12 cellular contexts compared by ENCODE assay signal in genomic region chr3:8682850-8683574, GRCh38. TPM values are rescaled to one million over a fixed set of nuclear protein-coding genes. Genes with fewer than 3 reads are reported as not detected.
DNase-seq lines count a peak whose midpoint lies in the region; ATAC-seq, FAIRE-seq and TF ChIP-seq lines count a peak whose summit lies in the region.
"Not testable (repeated sequence)": the region's sequence is repeated elsewhere in the genome, so short reads cannot be mapped to it uniquely, and the experiment has no call there.
"Had no signal": no experiment of that assay in that cellular context is flagged by ENCODE, and none has a peak within 500 bp of the region (broad histone marks: within the 10 kb centered on the region; RNA-seq: fewer than 3 reads in every experiment).

No MANE protein-coding gene starts in this region.

- H4K20me1 ChIP-seq in OCI-LY1 (ENCODE audit: insufficient read depth, low read length); K562 (replicated peaks; ENCODE audit: control insufficient read depth, insufficient read depth, low read length): not testable (repeated sequence)

- not testable (repeated sequence) for H3K9me3 Mint-ChIP-seq in activated CD4-positive, alpha-beta T cell treated with anti-CD3 and anti-CD28 coated beads for 36 hours (ENCODE audit: low read depth)

- not testable (repeated sequence) for H3K9me2 ChIP-seq in OCI-LY1 (ENCODE audit: low read depth, low read length)

- H3K4me1 Mint-ChIP-seq in activated CD4-positive, alpha-beta T cell treated with anti-CD3 and anti-CD28 coated beads for 36 hours: not testable (repeated sequence)

- BruUV-seq in K562 (replicated peaks; lab: Mats Ljungman, UMichigan): not testable (repeated sequence)

- not testable (repeated sequence) for ATAC-seq in A549; activated CD4-positive, alpha-beta T cell treated with anti-CD3 and anti-CD28 coated beads for 36 hours; K562

- 0 out of 6 replicates have a peak overlapping the region, but pooled peaks of 1 of the 2 experiments have one; percentile 35 for H3K27ac ChIP-seq in A549
- not testable (repeated sequence) for H3K27ac ChIP-seq in HEK293 (ENCODE audit: extremely low read depth, low read depth, low read length); OCI-LY1 (ENCODE audit: low read depth, low read length, poor library complexity, severe bottlenecking); K562 (ENCODE audit: extremely low read depth, low read depth, low read length)

- H3K4me2 ChIP-seq in A549: peak overlapping the region; percentile 12; the same call in 1 of the 3 replicates
- H3K4me2 ChIP-seq in OCI-LY1 (ENCODE audit: low read length); K562 (ENCODE audit: insufficient read depth, low read length): not testable (repeated sequence)

- peak; percentile 68 to 69 for TF ChIP-seq RAD21 in A549 (conservative IDR thresholded peaks at IDR 0.05 in 1 of 2, IDR thresholded peaks at IDR 0.05 in 1 of 2)
- TF ChIP-seq RAD21 in K562 (CRISPR knock-in tag; conservative IDR thresholded peaks at IDR 0.05 in 1 of 2, IDR thresholded peaks at IDR 0.05 in 1 of 2): peak in 1 of 2 experiments; percentile 27; a peak in 2 of 4 replicates

- H3K4me1 ChIP-seq in A549: peaks cover 31% of the 10 kb centered on the region
- not testable (repeated sequence) for H3K4me1 ChIP-seq in HEK293 (ENCODE audit: control insufficient read depth, insufficient read depth, low read length); OCI-LY1 (ENCODE audit: insufficient read depth, low read length, severe bottlenecking); K562 (replicated peaks in 1 of 2; ENCODE audit: control insufficient read depth in 2 of 2, insufficient read depth in 2 of 2, low read length in 2 of 2)

- H3K9me1 ChIP-seq in K562 (ENCODE audit: control insufficient read depth, insufficient read depth, low read length): not testable (repeated sequence)

- not testable (repeated sequence) for H3K4me3 ChIP-seq in A549; HEK293 (ENCODE audit: low read depth, low read length); OCI-LY1 (ENCODE audit: low read depth, low read length, poor library complexity, severe bottlenecking); K562

- not testable (repeated sequence) for H3K27ac Mint-ChIP-seq in activated CD4-positive, alpha-beta T cell treated with anti-CD3 and anti-CD28 coated beads for 36 hours

- intact Hi-C loops in activated CD4-positive, alpha-beta T cell treated with anti-CD3 and anti-CD28 coated beads for 36 hours (cut with DNase I, micrococcal nuclease); K562 (cut with micrococcal nuclease): not testable (repeated sequence)

- CTCF ChIA-PET in A549 (lab: Yijun Ruan, JAX) (interaction anchor here (0.8 to 2.3 kb wide), 14 partner anchors 9 to 284 kb away, joined by 3 to 10 read pairs (median 3); partner anchors contain the start of gene OXTR), GM10248 (lab: Yijun Ruan, JAX) (interaction anchor here (0.9 to 2.3 kb wide), 3 partner anchors 8 to 20 kb away, joined by 3 to 19 read pairs (median 4); no protein-coding TSS in a partner anchor)
- CTCF ChIA-PET in HEK293 (lab: Yijun Ruan, JAX); activated CD4-positive, alpha-beta T cell treated with anti-CD3 and anti-CD28 coated beads for 36 hours (lab: Charles Lee); K562 (lab: Yijun Ruan, JAX; ENCODE audit: low intra/inter-chr PET ratio): not testable (repeated sequence)

- H2AFZ ChIP-seq in OCI-LY1 (ENCODE audit: low read length); K562 (ENCODE audit: low read depth, low read length): not testable (repeated sequence)

- peak; percentile 48 for TF ChIP-seq CTCF in A549 (IDR thresholded peaks at IDR 0.05)
- TF ChIP-seq CTCF in GM10248 (IDR thresholded peaks at IDR 0.05; ENCODE audit: control extremely low read depth, extremely low read depth, low read depth, missing control alignments): peak; percentile 24
- TF ChIP-seq CTCF in HEK293 (tag by site-specific recombination; IDR thresholded peaks at IDR 0.05): not testable (repeated sequence)
- peak; percentile 37; the same call in 1 of the 2 replicates for TF ChIP-seq CTCF in OCI-LY1 (IDR thresholded peaks at IDR 0.05; ENCODE audit: low read length)
- peak in 2 of 3 experiments; percentile 22 to 30; a peak in 3 of 6 replicates for TF ChIP-seq CTCF in K562 (IDR thresholded peaks at IDR 0.05 in 2 of 3, conservative IDR thresholded peaks at IDR 0.05 in 1 of 3; ENCODE audit: insufficient read depth in 2 of 3, low read depth in 1 of 3, low read length in 3 of 3)

- peak in 1 of 2 experiments; percentile 33 for DNase-seq in A549 (ENCODE audit: low read depth in 1 of 2, low spot score in 1 of 2)
- DNase-seq in GM10248 (ENCODE audit: extremely low spot score); K562 (ENCODE audit: extremely low read depth in 1 of 4, low spot score in 3 of 4): not testable (repeated sequence)
- peak; percentile 34 for DNase-seq in activated CD4-positive, alpha-beta T cell treated with anti-CD3 and anti-CD28 coated beads for 36 hours
- peak; percentile 33 for DNase-seq in glomerular visceral epithelial cell (ENCODE audit: extremely low spot score)
- peak; percentile 16 for DNase-seq in stimulated activated CD4-positive, alpha-beta T cell treated with anti-CD3 and anti-CD28 coated beads, Interleukin-1b, Interleukin-23, amount 100 ng/mL, for 48 hours

- not testable (repeated sequence) for H3K4me3 Mint-ChIP-seq in activated CD4-positive, alpha-beta T cell treated with anti-CD3 and anti-CD28 coated beads for 36 hours

- H3K9ac ChIP-seq in OCI-LY1 (ENCODE audit: low read length); K562 (ENCODE audit: insufficient read depth in 1 of 2, low read depth in 2 of 2, low read length in 2 of 2): not testable (repeated sequence)

- TF ChIP-seq EP300 in A549 (IDR thresholded peaks at IDR 0.05); K562 (IDR thresholded peaks at IDR 0.05; ENCODE audit: low read length): not testable (repeated sequence)

- H3K27me3 ChIP-seq in OCI-LY1 (ENCODE audit: insufficient read depth, low read length): not testable (repeated sequence)
- H3K27me3 ChIP-seq in K562 (ENCODE audit: control insufficient read depth in 2 of 2, insufficient read depth in 2 of 2, low read length in 2 of 2): peaks cover 0 to 27% of the 10 kb centered on the region in 2 experiments; a peak in 3 of 5 replicates

- 41% methylated on average over 17 of the region's 19 CpGs for WGBS in A549 (ENCODE audit: missing lambda C conversion rate)
- 5% methylated on average over 19 of the region's 19 CpGs for WGBS in K562 (ENCODE audit: insufficient coverage, low coverage, missing lambda C conversion rate)

- in situ Hi-C loops in K562 (cut with MboI): not testable (repeated sequence)

- not testable (repeated sequence) for H3F3A ChIP-seq in OCI-LY1 (ENCODE audit: insufficient read depth, low read length)

- POLR2A ChIA-PET in A549 (lab: Yijun Ruan, JAX); GM10248 (lab: Yijun Ruan, JAX); HEK293 (lab: Yijun Ruan, JAX); activated CD4-positive, alpha-beta T cell treated with anti-CD3 and anti-CD28 coated beads for 36 hours (lab: Charles Lee): not testable (repeated sequence)
- POLR2A ChIA-PET in K562 (lab: Yijun Ruan, JAX): interaction anchor here (0.6 to 0.7 kb wide), 2 partner anchors 26 to 207 kb away, joined by 3 read pairs; no protein-coding TSS in a partner anchor

- H3K9me3 ChIP-seq in A549; HEK293 (ENCODE audit: control insufficient read depth, insufficient read depth, low read depth, low read length); OCI-LY1 (ENCODE audit: low read length); K562 (replicated peaks; ENCODE audit: control insufficient read depth, insufficient read depth, low read depth, low read length): not testable (repeated sequence)

- FAIRE-seq in A549 (lab: Jason Lieb, UNC); K562 (lab: Jason Lieb, UNC): not testable (repeated sequence)

- H3K79me2 ChIP-seq in OCI-LY1 (ENCODE audit: insufficient read depth, low read length); K562 (ENCODE audit: control insufficient read depth, insufficient read depth, low read length): not testable (repeated sequence)

- TF ChIP-seq POLR2A in A549 (IDR thresholded peaks at IDR 0.05; ENCODE audit: low read length); K562 (conservative IDR thresholded peaks at IDR 0.05): not testable (repeated sequence)

- not testable (repeated sequence) for H3K36me3 ChIP-seq in HEK293 (ENCODE audit: control insufficient read depth in 2 of 2, insufficient read depth in 1 of 2, low read length in 2 of 2); OCI-LY1 (ENCODE audit: insufficient read depth, low read length); K562 (ENCODE audit: control insufficient read depth, insufficient read depth, low read length)

- H3K27me3 Mint-ChIP-seq in activated CD4-positive, alpha-beta T cell treated with anti-CD3 and anti-CD28 coated beads for 36 hours: not testable (repeated sequence)

- H3K36me3 Mint-ChIP-seq in activated CD4-positive, alpha-beta T cell treated with anti-CD3 and anti-CD28 coated beads for 36 hours (ENCODE audit: low read depth): not testable (repeated sequence)

RNA-seq across cellular contexts. Expression of gene SSUH2, which starts 38.4 kb away (rescaled TPM):
- 0.59 and 0.86 TPM in 2 replicates for polyA plus RNA-seq in A549 (2011; rRNA removed)
- polyA plus RNA-seq in A549 (2012; cell fraction: cytosol; rRNA removed): 0.52 and 0.54 TPM in 2 replicates
- polyA plus RNA-seq in A549 (2012; cell fraction: nucleus; rRNA removed): 3.9 and 4.6 TPM in 2 replicates
- polyA plus RNA-seq in A549 (2017; fragmentation: RNase III; extraction: RNeasy Plus Mini Kit Qiagen cat#74134 plus additional on column Dnase treatment): 0.35 to 0.56 TPM (median 0.47 TPM) in 3 replicates
- polyA minus RNA-seq in A549 (2011; rRNA and poly(A)+ RNA removed): 0.99 and 2.3 TPM in 2 replicates
- under 1 TPM; 0.09 to 0.11 TPM for total RNA-seq in activated CD4-positive, alpha-beta T cell treated with anti-CD3 and anti-CD28 coated beads for 36 hours
- total RNA-seq in K562 (2011; cell fraction: chromatin; rRNA removed; ENCODE audit: low replicate concordance): 0.46 TPM in 1 of 2 replicates, not detected in the other
- 0.17 and 0.26 TPM in 2 replicates for total RNA-seq in K562 (2011; cell fraction: nucleolus; rRNA removed)
- not detected in 2 replicates for total RNA-seq in K562 (2011; cell fraction: nucleoplasm; rRNA removed)
- not detected in 2 replicates for total RNA-seq in K562 (2014; rRNA removed)
- total RNA-seq in K562 (2014; rRNA removed; fragmentation: Illumina TruSeq; extraction: Trizol): not detected in 2 replicates
- total RNA-seq in K562 (2015; rRNA removed; fragmentation: Illumina TruSeq; extraction: Trizol): 0.15 TPM in 1 of 2 replicates, not detected in the other
- not detected in 2 replicates for total RNA-seq in K562 (2021)
- polyA plus RNA-seq in K562 (2011; rRNA removed): 0.15 and 0.17 TPM in 2 replicates
- 0.12 TPM in 1 of 2 replicates, not detected in the other for polyA plus RNA-seq in K562 (2011; cell fraction: cytosol; rRNA removed)
- 0.55 and 0.69 TPM in 2 replicates for polyA plus RNA-seq in K562 (2011; cell fraction: nucleus; rRNA removed)
- 0.30 TPM in 1 of 2 replicates, not detected in the other for polyA plus RNA-seq in K562 (2012)
- 0.04 TPM in 1 of 2 replicates, not detected in the other for polyA plus RNA-seq in K562 (2014; fragmentation: Illumina TruSeq; extraction: Trizol)
- polyA plus RNA-seq in K562 (2014; fragmentation: Nextera tagmentation; extraction: Ambion mirVana): under 1 TPM in 1 of 2 experiments, not detected in 1; 0.04 TPM
- not detected in 2 replicates for polyA plus RNA-seq in K562 (2014; rRNA removed)
- not detected in 2 replicates for polyA minus RNA-seq in K562 (2011; rRNA and poly(A)+ RNA removed)
- polyA minus RNA-seq in K562 (2011; cell fraction: cytosol; rRNA and poly(A)+ RNA removed): not detected in 2 replicates
- polyA minus RNA-seq in K562 (2011; cell fraction: nucleus; rRNA and poly(A)+ RNA removed): 0.22 TPM in 1 of 2 replicates, not detected in the other
- total RNA-seq: lung microvascular endothelial cell had no signal

RNA-seq across cellular contexts. Expression of gene CAV3, which starts 50.6 kb away (rescaled TPM):
- not detected in 2 replicates for polyA plus RNA-seq in A549 (2011; rRNA removed)
- polyA plus RNA-seq in A549 (2012; cell fraction: cytosol; rRNA removed): not detected in 2 replicates
- polyA plus RNA-seq in A549 (2012; cell fraction: nucleus; rRNA removed): not detected in 2 replicates
- polyA plus RNA-seq in A549 (2017; fragmentation: RNase III; extraction: RNeasy Plus Mini Kit Qiagen cat#74134 plus additional on column Dnase treatment): not detected in 3 replicates
- not detected in 2 replicates for polyA minus RNA-seq in A549 (2011; rRNA and poly(A)+ RNA removed)
- total RNA-seq in activated CD4-positive, alpha-beta T cell treated with anti-CD3 and anti-CD28 coated beads for 36 hours: not detected
- total RNA-seq in K562 (2011; cell fraction: chromatin; rRNA removed; ENCODE audit: low replicate concordance): not detected in 2 replicates
- not detected in 2 replicates for total RNA-seq in K562 (2011; cell fraction: nucleolus; rRNA removed)
- not detected in 2 replicates for total RNA-seq in K562 (2011; cell fraction: nucleoplasm; rRNA removed)
- not detected in 2 replicates for total RNA-seq in K562 (2014; rRNA removed)
- not detected in 2 replicates for total RNA-seq in K562 (2014; rRNA removed; fragmentation: Illumina TruSeq; extraction: Trizol)
- total RNA-seq in K562 (2015; rRNA removed; fragmentation: Illumina TruSeq; extraction: Trizol): not detected in 2 replicates
- total RNA-seq in K562 (2021): not detected in 2 replicates
- polyA plus RNA-seq in K562 (2011; rRNA removed): not detected in 2 replicates
- not detected in 2 replicates for polyA plus RNA-seq in K562 (2011; cell fraction: cytosol; rRNA removed)
- not detected in 2 replicates for polyA plus RNA-seq in K562 (2011; cell fraction: nucleus; rRNA removed)
- not detected in 2 replicates for polyA plus RNA-seq in K562 (2012)
- polyA plus RNA-seq in K562 (2014; fragmentation: Illumina TruSeq; extraction: Trizol): not detected in 2 replicates
- polyA plus RNA-seq in K562 (2014; fragmentation: Nextera tagmentation; extraction: Ambion mirVana): not detected
- polyA plus RNA-seq in K562 (2014; rRNA removed): not detected in 2 replicates
- polyA minus RNA-seq in K562 (2011; rRNA and poly(A)+ RNA removed): not detected in 2 replicates
- not detected in 2 replicates for polyA minus RNA-seq in K562 (2011; cell fraction: cytosol; rRNA and poly(A)+ RNA removed)
- polyA minus RNA-seq in K562 (2011; cell fraction: nucleus; rRNA and poly(A)+ RNA removed): not detected in 2 replicates
- total RNA-seq: body of pancreas, kidney, lung microvascular endothelial cell, occipital lobe had no signal
